ENCODE assay signal across 8 cellular contexts in the genomic region with DNA sequence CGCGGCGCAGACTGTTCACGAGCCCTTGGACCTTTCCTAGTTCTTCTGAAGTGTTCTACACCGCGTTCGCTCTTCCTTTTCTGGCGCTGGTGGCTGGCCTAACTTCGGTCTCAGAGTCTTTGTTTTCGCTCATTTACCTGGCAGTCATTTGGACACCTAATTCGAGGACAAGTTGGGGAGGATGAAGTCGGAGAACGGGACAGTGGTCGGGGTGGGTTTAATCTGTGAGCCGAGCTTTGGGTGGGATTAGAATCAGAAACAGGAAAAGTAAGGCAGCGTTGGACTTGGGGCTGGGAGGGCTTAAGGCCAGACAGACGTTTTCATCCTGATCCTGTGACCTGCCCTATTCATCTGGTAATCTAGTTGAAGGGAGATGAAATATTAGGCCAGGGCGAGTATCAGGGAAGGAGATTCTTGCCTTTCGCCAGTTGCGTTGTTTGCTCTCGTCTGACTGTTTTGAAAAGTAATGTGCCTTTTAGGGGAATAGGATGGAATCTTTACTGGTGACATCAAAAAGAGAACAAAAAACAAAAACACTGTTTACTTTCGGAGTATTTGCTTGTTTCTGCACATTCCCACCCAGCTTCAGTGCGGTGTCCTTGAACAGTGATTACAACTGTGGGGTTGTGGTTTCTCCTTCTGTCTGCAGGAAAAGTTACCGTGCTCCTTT. TPM values are rescaled to one million over a fixed set of nuclear protein-coding genes. Genes with fewer than 3 reads are reported as not detected.
DNase-seq lines count a peak whose midpoint lies in the region; ATAC-seq and TF ChIP-seq lines count a peak whose summit lies in the region.

No MANE protein-coding gene starts in this region.

- peak; percentile 37 for DNase-seq in EL
- peak; percentile 8 for DNase-seq in HuH-7 (ENCODE audit: low spot score)
- no peak for DNase-seq in activated T-helper 2 cell treated with anti-CD3 and anti-CD28 coated beads, Interferon-gamma antibody, Interleukin-2, Interleukin-4, amounts not matched to agents 10 μg/mL and 5 μg/mL and 100 μg/mL, durations not matched to agents 14 hours and 24 hours and 36 hours (ENCODE audit: low spot score)
- no peak for DNase-seq in right atrium auricular region (ENCODE audit: low spot score)
- no peak for DNase-seq in gastrocnemius medialis
- DNase-seq in stimulated activated CD4-positive, alpha-beta T cell treated with anti-CD3 and anti-CD28 coated beads, Interleukin-1b, Interleukin-23, amount 100 ng/mL, for 48 hours: no peak

- peak overlapping the region; percentile 89 to 97 for H3K4me3 ChIP-seq in right atrium auricular region
- H3K4me3 ChIP-seq in gastrocnemius medialis: peak overlapping the region; percentile 85 to 94 (median 89)

- no peaks in the 10 kb centered on the region for H3K9me3 Mint-ChIP-seq in activated T-helper 2 cell treated with anti-CD3 and anti-CD28 coated beads, Interferon-gamma antibody, Interleukin-2, Interleukin-4, amounts not matched to agents 10 μg/mL and 5 μg/mL and 100 μg/mL, durations not matched to agents 14 hours and 24 hours and 36 hours

- peaks cover 32% of the 10 kb centered on the region for H3K4me1 Mint-ChIP-seq in activated T-helper 2 cell treated with anti-CD3 and anti-CD28 coated beads, Interferon-gamma antibody, Interleukin-2, Interleukin-4, amounts not matched to agents 10 μg/mL and 5 μg/mL and 100 μg/mL, durations not matched to agents 14 hours and 24 hours and 36 hours (ENCODE audit: low read depth)

- intact Hi-C loops in activated T-helper 2 cell treated with anti-CD3 and anti-CD28 coated beads, Interferon-gamma antibody, Interleukin-2, Interleukin-4, amounts not matched to agents 10 μg/mL and 5 μg/mL and 100 μg/mL, durations not matched to agents 14 hours and 24 hours and 36 hours (cut with micrococcal nuclease): loop anchor here (5.0 to 10.0 kb wide), 6 partner anchors 141 to 1526 kb away; partner anchors contain the start of genes PLS1, TRPC1 and XRN1
- intact Hi-C loops in gastrocnemius medialis (cut with DNase I; ENCODE audit: low total_unique reads): loop anchor here (5.0 to 10.0 kb wide), 2 partner anchors 59 to 801 kb away; no protein-coding TSS in a partner anchor

- ATAC-seq in gastrocnemius medialis (no peak), HG03571 (IDR thresholded peaks at IDR 0.05; ENCODE audit: unreplicated experiment) (no peak), GM21526 (IDR thresholded peaks at IDR 0.05; ENCODE audit: low FRiP score, unreplicated experiment) (no peak)

- H3K4me3 Mint-ChIP-seq in activated T-helper 2 cell treated with anti-CD3 and anti-CD28 coated beads, Interferon-gamma antibody, Interleukin-2, Interleukin-4, amounts not matched to agents 10 μg/mL and 5 μg/mL and 100 μg/mL, durations not matched to agents 14 hours and 24 hours and 36 hours (ENCODE audit: low read depth): peak overlapping the region; percentile 97

- TF ChIP-seq POLR2A in gastrocnemius medialis (IDR thresholded peaks at IDR 0.05): peak in 1 of 2 donors; percentile 14

- TF ChIP-seq CTCF in right atrium auricular region (IDR thresholded peaks at IDR 0.05) (no peak), gastrocnemius medialis (IDR thresholded peaks at IDR 0.05 in 4 of 5, conservative IDR thresholded peaks at IDR 0.05 in 1 of 5) (no peak)

- no peaks in the 10 kb centered on the region for H3K36me3 ChIP-seq in right atrium auricular region
- H3K36me3 ChIP-seq in gastrocnemius medialis: no peaks in the 10 kb centered on the region

- H3K36me3 Mint-ChIP-seq in activated T-helper 2 cell treated with anti-CD3 and anti-CD28 coated beads, Interferon-gamma antibody, Interleukin-2, Interleukin-4, amounts not matched to agents 10 μg/mL and 5 μg/mL and 100 μg/mL, durations not matched to agents 14 hours and 24 hours and 36 hours (ENCODE audit: low read depth): no peaks in the 10 kb centered on the region

- H3K27me3 ChIP-seq in right atrium auricular region (no peaks in the 10 kb centered on the region), gastrocnemius medialis (no peaks in the 10 kb centered on the region)

- in situ Hi-C loops in gastrocnemius medialis (cut with MboI; ENCODE audit: low sequenced_read_pairs in 4 of 4): loop anchor here in 2 of 4 donors (25.0 kb wide), 1 partner anchor 186 kb away; no protein-coding TSS in a partner anchor

- H3K4me1 ChIP-seq in right atrium auricular region (peaks cover 0 to 28% of the 10 kb centered on the region in 2 donors), gastrocnemius medialis (peaks cover 30 to 38% of the 10 kb centered on the region in 2 donors)

- peak overlapping the region; percentile 85 for H3K27ac Mint-ChIP-seq in activated T-helper 2 cell treated with anti-CD3 and anti-CD28 coated beads, Interferon-gamma antibody, Interleukin-2, Interleukin-4, amounts not matched to agents 10 μg/mL and 5 μg/mL and 100 μg/mL, durations not matched to agents 14 hours and 24 hours and 36 hours

- H3K9me3 ChIP-seq in right atrium auricular region (no peaks in the 10 kb centered on the region), gastrocnemius medialis (no peaks in the 10 kb centered on the region)

- peaks cover 19% of the 10 kb centered on the region for H3K27me3 Mint-ChIP-seq in activated T-helper 2 cell treated with anti-CD3 and anti-CD28 coated beads, Interferon-gamma antibody, Interleukin-2, Interleukin-4, amounts not matched to agents 10 μg/mL and 5 μg/mL and 100 μg/mL, durations not matched to agents 14 hours and 24 hours and 36 hours (ENCODE audit: low read depth)

- H3K27ac ChIP-seq in right atrium auricular region: peak overlapping the region; percentile 97 to 99
- peak overlapping the region; percentile 92 to 97 (median 94) for H3K27ac ChIP-seq in gastrocnemius medialis

RNA-seq across cellular contexts. Expression of gene DIPK2A, which starts 1.9 kb away (rescaled TPM):
- total RNA-seq in activated T-helper 2 cell treated with anti-CD3 and anti-CD28 coated beads, Interferon-gamma antibody, Interleukin-2, Interleukin-4, amounts not matched to agents 10 μg/mL and 5 μg/mL and 100 μg/mL, durations not matched to agents 14 hours and 24 hours and 36 hours: 18.0 and 18.2 TPM in 2 replicates
- 10 to 100 TPM; 10.0 to 21.5 TPM for total RNA-seq in right atrium auricular region
- 10 to 100 TPM in 3 of 4 donors, 1 to 10 TPM in 1; 7.7 to 14.1 (median 10.4) TPM for total RNA-seq in gastrocnemius medialis

Comparison
In these comparisons a context has a peak if more than half of its experiments do, and no peak if none do; other contexts are left out.
1. DNase-seq: peak in EL (single experiment) and HuH-7 (single experiment); none in activated T-helper 2 cell treated with anti-CD3 and anti-CD28 coated beads, Interferon-gamma antibody, Interleukin-2, Interleukin-4, amounts not matched to agents 10 μg/mL and 5 μg/mL and 100 μg/mL, durations not matched to agents 14 hours and 24 hours and 36 hours (single experiment), right atrium auricular region (single experiment), gastrocnemius medialis (0 of 2) and stimulated activated CD4-positive, alpha-beta T cell treated with anti-CD3 and anti-CD28 coated beads, Interleukin-1b, Interleukin-23, amount 100 ng/mL, for 48 hours (single experiment).